Comparison of ENCODE assay signal across 8 cellular contexts in the genomic region with DNA sequence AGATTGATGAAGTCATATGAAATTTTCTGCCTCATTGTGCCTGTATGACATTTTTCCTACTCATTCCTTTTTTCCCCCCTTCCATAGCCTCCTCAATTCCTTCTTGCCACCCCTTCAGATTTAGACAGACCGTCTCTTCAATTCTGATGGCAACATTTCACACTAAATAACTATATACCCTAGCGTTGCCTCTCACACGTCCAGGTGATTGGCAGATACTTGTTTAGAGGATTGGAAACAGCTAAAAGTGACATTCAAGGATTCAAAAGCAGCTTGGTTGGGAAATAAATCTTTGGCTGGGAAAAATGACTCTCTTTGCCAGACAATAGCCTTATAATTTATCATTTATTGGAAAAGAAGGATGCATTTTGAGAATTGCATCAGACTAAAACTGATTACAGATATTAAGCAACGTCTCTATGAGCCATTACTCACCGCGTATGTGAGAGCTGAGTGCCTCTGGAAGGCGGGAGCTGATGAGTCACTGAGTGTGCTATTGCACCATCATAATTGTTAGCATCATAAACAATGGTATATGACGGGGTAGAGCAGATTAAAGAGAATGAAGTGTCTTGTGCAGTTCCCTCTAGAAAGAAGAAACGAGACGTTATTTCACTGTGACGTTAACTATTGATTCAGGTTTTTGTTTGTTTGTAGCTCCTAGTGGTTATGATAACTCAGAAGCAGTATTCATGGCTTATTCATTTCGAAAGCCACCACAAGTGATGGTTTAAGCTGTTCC.
A peak's percentile ranks its signal among the peaks of the same experiment; 100 is the strongest.
DNase-seq lines count a peak whose midpoint lies in the region; ATAC-seq and TF ChIP-seq lines count a peak whose summit lies in the region.

No MANE protein-coding gene starts in this region.

- no peak for TF ChIP-seq CTCF in lower leg skin (IDR thresholded peaks at IDR 0.05)

- H3K36me3 Mint-ChIP-seq in activated T-helper 17 cell treated with anti-CD3 and anti-CD28 coated beads, Interleukin-2, amount 50 U/mL, for 72 hours (ENCODE audit: low read depth) = no peaks in the 10 kb centered on the region
- H3K36me3 Mint-ChIP-seq in naive thymus-derived CD4-positive, alpha-beta T cell = no peaks in the 10 kb centered on the region

- ATAC-seq in activated T-helper 17 cell treated with anti-CD3 and anti-CD28 coated beads, Interleukin-2, amount 50 U/mL, for 72 hours (replicated peaks) = peak; percentile 95
- peak; percentile 91 for ATAC-seq in naive thymus-derived CD4-positive, alpha-beta T cell
- no peak for ATAC-seq in HG03135 (IDR thresholded peaks at IDR 0.05; ENCODE audit: unreplicated experiment)

- WGBS in lower leg skin, 2 donors = 48 to 51% methylated on average over 12 of the region's 12 CpGs

- no peaks in the 10 kb centered on the region for H3K9me3 ChIP-seq in MG63
- H3K9me3 ChIP-seq in naive thymus-derived CD4-positive, alpha-beta T cell (ENCODE audit: control insufficient read depth in 2 of 3, low read length in 3 of 3) = no peaks in the 10 kb centered on the region

- no peak overlapping the region for H3K4me3 Mint-ChIP-seq in activated T-helper 17 cell treated with anti-CD3 and anti-CD28 coated beads, Interleukin-2, amount 50 U/mL, for 72 hours
- H3K4me3 Mint-ChIP-seq in naive thymus-derived CD4-positive, alpha-beta T cell = no peak overlapping the region

- no peak for TF ChIP-seq POLR2A in lower leg skin (IDR thresholded peaks at IDR 0.05)

- intact Hi-C loops in naive thymus-derived CD4-positive, alpha-beta T cell (cut with micrococcal nuclease) = no loop called here
- intact Hi-C loops in lower leg skin (cut with DNase I; ENCODE audit: low total_unique reads) = no loop called here

- POLR2A ChIA-PET in naive thymus-derived CD4-positive, alpha-beta T cell (lab: Charles Lee) = no interaction called here

- no peak overlapping the region for H3K27ac ChIP-seq in naive thymus-derived CD4-positive, alpha-beta T cell (ENCODE audit: low read depth, low read length)

- no peak overlapping the region for H3K27ac Mint-ChIP-seq in activated T-helper 17 cell treated with anti-CD3 and anti-CD28 coated beads, Interleukin-2, amount 50 U/mL, for 72 hours
- no peak overlapping the region for H3K27ac Mint-ChIP-seq in naive thymus-derived CD4-positive, alpha-beta T cell

- no peaks in the 10 kb centered on the region for H3K4me1 Mint-ChIP-seq in activated T-helper 17 cell treated with anti-CD3 and anti-CD28 coated beads, Interleukin-2, amount 50 U/mL, for 72 hours
- H3K4me1 Mint-ChIP-seq in naive thymus-derived CD4-positive, alpha-beta T cell = peaks cover 0 to 3% (median 0%) of the 10 kb centered on the region in 7 donors

- H3K4me3 ChIP-seq in MG63 (peak overlapping the region; percentile 14; the same call in 1 of the 2 replicates), lower leg skin (ENCODE audit: low read depth, poor library complexity, severe bottlenecking) (no peak overlapping the region)
- no peak overlapping the region for H3K4me3 ChIP-seq in naive thymus-derived CD4-positive, alpha-beta T cell (ENCODE audit: low read length)

- H3K9me3 Mint-ChIP-seq in activated T-helper 17 cell treated with anti-CD3 and anti-CD28 coated beads, Interleukin-2, amount 50 U/mL, for 72 hours = no peaks in the 10 kb centered on the region
- no peaks in the 10 kb centered on the region for H3K9me3 Mint-ChIP-seq in naive thymus-derived CD4-positive, alpha-beta T cell

- H3K4me1 ChIP-seq in naive thymus-derived CD4-positive, alpha-beta T cell (ENCODE audit: control insufficient read depth in 2 of 2, insufficient read depth in 2 of 2, low read length in 2 of 2) = no peaks in the 10 kb centered on the region

- H3K27me3 Mint-ChIP-seq in activated T-helper 17 cell treated with anti-CD3 and anti-CD28 coated beads, Interleukin-2, amount 50 U/mL, for 72 hours = peaks cover 24% of the 10 kb centered on the region
- peaks cover 15 to 37% (median 22%) of the 10 kb centered on the region in 5 donors for H3K27me3 Mint-ChIP-seq in naive thymus-derived CD4-positive, alpha-beta T cell

- no peaks in the 10 kb centered on the region for H3K36me3 ChIP-seq in MG63
- H3K36me3 ChIP-seq in naive thymus-derived CD4-positive, alpha-beta T cell (ENCODE audit: control insufficient read depth in 2 of 3, insufficient read depth in 3 of 3, low read length in 3 of 3) = no peaks in the 10 kb centered on the region

- H3K27me3 ChIP-seq in MG63 = no peaks in the 10 kb centered on the region
- H3K27me3 ChIP-seq in naive thymus-derived CD4-positive, alpha-beta T cell (ENCODE audit: control insufficient read depth in 2 of 2, insufficient read depth in 2 of 2, low read length in 2 of 2) = peaks cover 0 to 4% of the 10 kb centered on the region in 2 donors

- CTCF ChIA-PET in naive thymus-derived CD4-positive, alpha-beta T cell (lab: Charles Lee) = no interaction called here

- DNase-seq in DMS53 (lab: John Stamatoyannopoulos, UW) (peak; percentile 91), MG63 (peak; percentile 84), lower leg skin (ENCODE audit: low spot score in 2 of 2) (no peak), SHP77 treated with DMSO at 0.1 percent for 48 hours (lab: John Stamatoyannopoulos, UW) (no peak), 8988T (no peak)
- DNase-seq in naive thymus-derived CD4-positive, alpha-beta T cell = no peak

Comparison
In these comparisons a context has a peak if more than half of its experiments do, and no peak if none do; other contexts are left out.
1. DNase-seq: peak in DMS53 (single experiment) and MG63 (single experiment); none in naive thymus-derived CD4-positive, alpha-beta T cell (0 of 9), lower leg skin (0 of 2), SHP77 treated with DMSO at 0.1 percent for 48 hours (single experiment) and 8988T (single experiment).